In the genomic region with DNA sequence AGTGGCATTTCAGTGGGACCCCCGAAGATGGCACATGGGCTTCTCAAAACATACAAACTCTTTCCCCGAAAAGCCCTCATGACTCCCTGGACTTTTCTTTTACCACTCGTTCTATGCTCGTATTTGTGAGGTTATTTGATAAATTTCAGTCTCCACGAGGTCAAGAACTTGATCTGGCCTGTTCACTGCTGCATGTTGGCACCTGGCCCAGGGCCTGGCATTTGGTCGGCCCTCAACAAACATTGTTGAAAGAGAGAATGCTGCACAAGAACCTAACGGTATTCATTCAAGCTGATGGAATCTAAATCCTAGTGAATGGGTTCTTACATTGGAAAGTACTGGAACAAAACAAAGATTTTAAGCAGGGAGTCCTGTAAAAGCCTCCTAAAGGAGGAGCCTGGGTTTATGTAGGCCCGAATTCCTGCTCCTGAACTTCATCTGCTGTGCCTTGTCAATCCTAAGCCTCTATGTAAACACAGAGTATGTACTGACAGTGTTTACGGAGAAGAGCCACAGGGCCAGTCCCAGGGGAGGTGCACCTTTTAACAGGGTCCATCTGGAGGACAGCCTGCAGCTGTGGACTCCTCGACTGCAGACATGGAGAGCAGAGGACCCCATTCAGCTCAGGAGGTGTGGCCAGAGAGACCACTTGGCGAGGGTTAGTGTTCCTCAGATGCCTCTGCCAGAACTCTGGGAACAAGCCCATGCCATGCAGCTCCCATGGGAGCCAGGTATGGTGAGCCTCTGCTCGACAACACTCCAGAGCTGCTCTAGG, we compare ENCODE assay signal across 1 cellular context.
TF ChIP-seq lines count a peak whose summit lies in the region.

No MANE protein-coding gene starts in this region.

TF ChIP-seq in HepG2, 621 proteins besides CTCF, POLR2A, EP300 and RAD21 (continued from another document and continues in another):
- TF ChIP-seq, protein P1, sequence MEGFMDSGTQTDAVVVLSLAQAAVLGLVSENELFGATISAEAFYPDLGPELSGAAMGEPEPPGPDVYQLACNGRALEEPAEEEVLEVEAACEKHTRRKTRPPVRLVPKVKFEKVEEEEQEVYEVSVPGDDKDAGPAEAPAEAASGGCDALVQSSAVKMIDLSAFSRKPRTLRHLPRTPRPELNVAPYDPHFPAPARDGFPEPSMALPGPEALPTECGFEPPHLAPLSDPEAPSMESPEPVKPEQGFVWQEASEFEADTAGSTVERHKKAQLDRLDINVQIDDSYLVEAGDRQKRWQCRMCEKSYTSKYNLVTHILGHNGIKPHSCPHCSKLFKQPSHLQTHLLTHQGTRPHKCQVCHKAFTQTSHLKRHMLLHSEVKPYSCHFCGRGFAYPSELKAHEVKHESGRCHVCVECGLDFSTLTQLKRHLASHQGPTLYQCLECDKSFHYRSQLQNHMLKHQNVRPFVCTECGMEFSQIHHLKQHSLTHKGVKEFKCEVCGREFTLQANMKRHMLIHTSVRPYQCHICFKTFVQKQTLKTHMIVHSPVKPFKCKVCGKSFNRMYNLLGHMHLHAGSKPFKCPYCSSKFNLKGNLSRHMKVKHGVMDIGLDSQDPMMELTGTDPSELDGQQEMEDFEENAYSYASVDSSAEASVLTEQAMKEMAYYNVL (CRISPR knock-in tag; IDR thresholded peaks at IDR 0.05; ENCODE audit: borderline replicate concordance) = peak; percentile 71; the same call in 1 of the 2 replicates
- TF ChIP-seq ZNF331 (CRISPR knock-in tag; IDR thresholded peaks at IDR 0.05) = peak; percentile 85; the same call in 1 of the 2 replicates
- TF ChIP-seq REST (IDR thresholded peaks at IDR 0.05; ENCODE audit: borderline replicate concordance in 1 of 2, low read depth in 1 of 2, low read length in 2 of 2) = no peak
- no peak for TF ChIP-seq ZNF264 (CRISPR knock-in tag; IDR thresholded peaks at IDR 0.05)
- TF ChIP-seq GTF3A (CRISPR knock-in tag; conservative IDR thresholded peaks at IDR 0.05) = no peak
- no peak for TF ChIP-seq ZNF382 (CRISPR knock-in tag; IDR thresholded peaks at IDR 0.05; ENCODE audit: borderline replicate concordance)
- TF ChIP-seq RAD51 (IDR thresholded peaks at IDR 0.05; ENCODE audit: borderline replicate concordance) = no peak
- TF ChIP-seq ZNF580 (CRISPR knock-in tag; IDR thresholded peaks at IDR 0.05; ENCODE audit: borderline replicate concordance, low read depth) = 0 out of 2 replicates have a peak, but pooled peaks have one; percentile 44
- TF ChIP-seq SIN3A (IDR thresholded peaks at IDR 0.05; ENCODE audit: borderline replicate concordance, low read depth, low read length) = no peak
- TF ChIP-seq ZBTB21 (CRISPR knock-in tag; IDR thresholded peaks at IDR 0.05) = no peak
- TF ChIP-seq, protein P2, sequence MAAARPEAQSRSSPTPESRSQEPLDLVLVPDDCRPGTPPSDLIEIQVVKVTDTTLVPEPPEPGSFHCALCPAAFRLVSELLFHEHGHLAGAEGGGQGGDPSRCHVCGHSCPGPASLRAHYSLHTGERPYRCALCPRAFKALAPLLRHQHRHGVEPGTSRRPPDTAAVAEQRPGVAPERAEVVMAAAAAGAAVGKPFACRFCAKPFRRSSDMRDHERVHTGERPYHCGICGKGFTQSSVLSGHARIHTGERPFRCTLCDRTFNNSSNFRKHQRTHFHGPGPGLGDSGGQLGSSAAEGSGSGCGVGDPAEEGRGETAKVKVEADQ (CRISPR knock-in tag; IDR thresholded peaks at IDR 0.05; ENCODE audit: borderline replicate concordance) = 0 out of 2 replicates have a peak, but pooled peaks have one; percentile 26
- TF ChIP-seq, protein P3, sequence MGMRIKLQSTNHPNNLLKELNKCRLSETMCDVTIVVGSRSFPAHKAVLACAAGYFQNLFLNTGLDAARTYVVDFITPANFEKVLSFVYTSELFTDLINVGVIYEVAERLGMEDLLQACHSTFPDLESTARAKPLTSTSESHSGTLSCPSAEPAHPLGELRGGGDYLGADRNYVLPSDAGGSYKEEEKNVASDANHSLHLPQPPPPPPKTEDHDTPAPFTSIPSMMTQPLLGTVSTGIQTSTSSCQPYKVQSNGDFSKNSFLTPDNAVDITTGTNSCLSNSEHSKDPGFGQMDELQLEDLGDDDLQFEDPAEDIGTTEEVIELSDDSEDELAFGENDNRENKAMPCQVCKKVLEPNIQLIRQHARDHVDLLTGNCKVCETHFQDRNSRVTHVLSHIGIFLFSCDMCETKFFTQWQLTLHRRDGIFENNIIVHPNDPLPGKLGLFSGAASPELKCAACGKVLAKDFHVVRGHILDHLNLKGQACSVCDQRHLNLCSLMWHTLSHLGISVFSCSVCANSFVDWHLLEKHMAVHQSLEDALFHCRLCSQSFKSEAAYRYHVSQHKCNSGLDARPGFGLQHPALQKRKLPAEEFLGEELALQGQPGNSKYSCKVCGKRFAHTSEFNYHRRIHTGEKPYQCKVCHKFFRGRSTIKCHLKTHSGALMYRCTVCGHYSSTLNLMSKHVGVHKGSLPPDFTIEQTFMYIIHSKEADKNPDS (CRISPR knock-in tag; IDR thresholded peaks at IDR 0.05) = no peak
- TF ChIP-seq, protein P4, sequence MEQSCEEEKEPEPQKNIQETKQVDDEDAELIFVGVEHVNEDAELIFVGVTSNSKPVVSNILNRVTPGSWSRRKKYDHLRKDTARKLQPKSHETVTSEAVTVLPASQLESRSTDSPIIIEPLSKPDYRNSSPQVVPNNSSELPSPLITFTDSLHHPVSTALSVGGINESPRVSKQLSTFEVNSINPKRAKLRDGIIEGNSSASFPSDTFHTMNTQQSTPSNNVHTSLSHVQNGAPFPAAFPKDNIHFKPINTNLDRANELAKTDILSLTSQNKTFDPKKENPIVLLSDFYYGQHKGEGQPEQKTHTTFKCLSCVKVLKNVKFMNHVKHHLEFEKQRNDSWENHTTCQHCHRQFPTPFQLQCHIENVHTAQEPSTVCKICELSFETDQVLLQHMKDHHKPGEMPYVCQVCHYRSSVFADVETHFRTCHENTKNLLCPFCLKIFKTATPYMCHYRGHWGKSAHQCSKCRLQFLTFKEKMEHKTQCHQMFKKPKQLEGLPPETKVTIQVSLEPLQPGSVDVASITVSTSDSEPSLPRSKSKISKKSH (CRISPR knock-in tag; IDR thresholded peaks at IDR 0.05; ENCODE audit: borderline replicate concordance) = no peak
- TF ChIP-seq BCL6 (CRISPR knock-in tag; IDR thresholded peaks at IDR 0.05) = peak; percentile 88
- no peak for TF ChIP-seq ZNF577 (CRISPR knock-in tag; IDR thresholded peaks at IDR 0.05; ENCODE audit: borderline replicate concordance, low read depth)
- no peak for TF ChIP-seq E2F2 (CRISPR knock-in tag; IDR thresholded peaks at IDR 0.05; ENCODE audit: borderline replicate concordance)
- TF ChIP-seq, protein P5, sequence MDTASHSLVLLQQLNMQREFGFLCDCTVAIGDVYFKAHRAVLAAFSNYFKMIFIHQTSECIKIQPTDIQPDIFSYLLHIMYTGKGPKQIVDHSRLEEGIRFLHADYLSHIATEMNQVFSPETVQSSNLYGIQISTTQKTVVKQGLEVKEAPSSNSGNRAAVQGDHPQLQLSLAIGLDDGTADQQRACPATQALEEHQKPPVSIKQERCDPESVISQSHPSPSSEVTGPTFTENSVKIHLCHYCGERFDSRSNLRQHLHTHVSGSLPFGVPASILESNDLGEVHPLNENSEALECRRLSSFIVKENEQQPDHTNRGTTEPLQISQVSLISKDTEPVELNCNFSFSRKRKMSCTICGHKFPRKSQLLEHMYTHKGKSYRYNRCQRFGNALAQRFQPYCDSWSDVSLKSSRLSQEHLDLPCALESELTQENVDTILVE (CRISPR knock-in tag; IDR thresholded peaks at IDR 0.05) = 0 out of 2 replicates have a peak, but pooled peaks have one; percentile 42
- no peak for TF ChIP-seq SIX1 (CRISPR knock-in tag; IDR thresholded peaks at IDR 0.05; ENCODE audit: borderline replicate concordance)
- no peak for TF ChIP-seq HOXA7 (CRISPR knock-in tag; IDR thresholded peaks at IDR 0.05)
- TF ChIP-seq SRY (CRISPR knock-in tag; IDR thresholded peaks at IDR 0.05) = no peak
- TF ChIP-seq E2F5 (CRISPR knock-in tag; conservative IDR thresholded peaks at IDR 0.05) = no peak
- peak; percentile 69 for TF ChIP-seq TARDBP (CRISPR knock-in tag; IDR thresholded peaks at IDR 0.05)
- no peak for TF ChIP-seq ZNF207 (IDR thresholded peaks at IDR 0.05; ENCODE audit: borderline replicate concordance)
- no peak for TF ChIP-seq KDM4B (CRISPR knock-in tag; IDR thresholded peaks at IDR 0.05)
- TF ChIP-seq ELF1 (CRISPR knock-in tag; IDR thresholded peaks at IDR 0.05) = 0 out of 2 replicates have a peak, but pooled peaks have one; percentile 18
- TF ChIP-seq ZNF33B (CRISPR knock-in tag; IDR thresholded peaks at IDR 0.05) = no peak
- TF ChIP-seq PPARG (CRISPR knock-in tag; conservative IDR thresholded peaks at IDR 0.05) = no peak
- no peak for TF ChIP-seq HIVEP1 (CRISPR knock-in tag; IDR thresholded peaks at IDR 0.05)
- TF ChIP-seq ZFP1 (CRISPR knock-in tag; IDR thresholded peaks at IDR 0.05) = no peak
- TF ChIP-seq ZFP36L2 (CRISPR knock-in tag; IDR thresholded peaks at IDR 0.05) = no peak
- peak; percentile 71 for TF ChIP-seq XRCC5 (optimal IDR thresholded peaks at IDR 0.05; ENCODE audit: low read length)
- TF ChIP-seq SCMH1 (CRISPR knock-in tag; IDR thresholded peaks at IDR 0.05; ENCODE audit: borderline replicate concordance) = no peak
- no peak for TF ChIP-seq HOXD1 (CRISPR knock-in tag; IDR thresholded peaks at IDR 0.05)
- 0 out of 2 replicates have a peak, but pooled peaks have one; percentile 4 for TF ChIP-seq CEBPG (CRISPR knock-in tag; IDR thresholded peaks at IDR 0.05)
- no peak for TF ChIP-seq BORCS8-MEF2B (CRISPR knock-in tag; IDR thresholded peaks at IDR 0.05)
- TF ChIP-seq, protein P6, sequence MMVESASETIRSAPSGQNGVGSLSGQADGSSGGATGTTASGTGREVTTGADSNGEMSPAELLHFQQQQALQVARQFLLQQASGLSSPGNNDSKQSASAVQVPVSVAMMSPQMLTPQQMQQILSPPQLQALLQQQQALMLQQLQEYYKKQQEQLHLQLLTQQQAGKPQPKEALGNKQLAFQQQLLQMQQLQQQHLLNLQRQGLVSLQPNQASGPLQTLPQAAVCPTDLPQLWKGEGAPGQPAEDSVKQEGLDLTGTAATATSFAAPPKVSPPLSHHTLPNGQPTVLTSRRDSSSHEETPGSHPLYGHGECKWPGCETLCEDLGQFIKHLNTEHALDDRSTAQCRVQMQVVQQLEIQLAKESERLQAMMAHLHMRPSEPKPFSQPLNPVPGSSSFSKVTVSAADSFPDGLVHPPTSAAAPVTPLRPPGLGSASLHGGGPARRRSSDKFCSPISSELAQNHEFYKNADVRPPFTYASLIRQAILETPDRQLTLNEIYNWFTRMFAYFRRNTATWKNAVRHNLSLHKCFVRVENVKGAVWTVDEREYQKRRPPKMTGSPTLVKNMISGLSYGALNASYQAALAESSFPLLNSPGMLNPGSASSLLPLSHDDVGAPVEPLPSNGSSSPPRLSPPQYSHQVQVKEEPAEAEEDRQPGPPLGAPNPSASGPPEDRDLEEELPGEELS (CRISPR knock-in tag; IDR thresholded peaks at IDR 0.05) = peak; percentile 93
- TF ChIP-seq MTERF4 (CRISPR knock-in tag; IDR thresholded peaks at IDR 0.05) = no peak
- no peak for TF ChIP-seq ZNF777 (CRISPR knock-in tag; IDR thresholded peaks at IDR 0.05)
- TF ChIP-seq REXO4 (CRISPR knock-in tag; IDR thresholded peaks at IDR 0.05; ENCODE audit: borderline replicate concordance) = no peak
- TF ChIP-seq NCOA2 (CRISPR knock-in tag; IDR thresholded peaks at IDR 0.05) = peak; percentile 82
- no peak for TF ChIP-seq PLRG1 (conservative IDR thresholded peaks at IDR 0.05)
